In the genomic region with DNA sequence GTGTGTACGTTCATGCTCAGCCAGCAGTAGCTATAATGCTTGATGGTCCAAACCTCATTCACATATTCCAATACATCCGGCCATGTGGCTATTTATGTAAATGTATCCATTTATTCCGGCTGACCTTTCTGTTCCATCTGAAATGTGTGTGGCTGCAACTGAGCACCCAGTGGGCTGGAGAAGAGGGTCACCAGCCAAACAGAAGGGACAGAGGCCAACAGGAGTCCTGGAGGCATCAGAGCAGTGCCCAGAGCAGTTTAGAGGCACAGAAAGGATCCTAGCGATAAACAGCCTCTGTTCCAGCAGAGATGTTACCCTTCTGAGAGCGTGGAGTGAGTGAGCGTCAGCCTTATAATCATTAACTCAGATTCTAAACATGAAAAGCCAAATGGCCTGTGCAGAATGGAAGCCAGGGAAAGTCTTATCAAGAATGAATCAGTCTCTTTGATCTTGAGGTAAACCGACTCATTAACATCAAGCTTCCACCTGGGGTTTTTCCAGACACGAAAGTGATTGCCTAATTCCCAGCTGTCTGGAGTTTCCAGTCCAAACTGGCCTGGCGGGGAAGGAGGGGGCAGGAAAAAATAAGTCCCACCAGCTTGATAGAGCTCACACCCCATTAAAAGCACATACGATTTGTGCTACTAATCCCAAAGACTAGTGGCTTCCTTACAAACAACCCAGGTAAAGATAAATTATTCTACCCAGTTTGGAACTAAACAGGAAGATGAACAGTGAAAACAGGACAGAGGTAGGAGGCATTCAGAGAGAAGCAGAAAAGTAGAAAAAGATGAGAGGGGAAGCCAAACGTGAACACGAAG, we compare ENCODE assay signal across 1 cellular context.
TF ChIP-seq lines count a peak whose summit lies in the region.

No MANE protein-coding gene starts in this region.

TF ChIP-seq in GM23338, 12 proteins besides CTCF, POLR2A, EP300 and RAD21 (continued from another document):
- TF ChIP-seq, protein P1, sequence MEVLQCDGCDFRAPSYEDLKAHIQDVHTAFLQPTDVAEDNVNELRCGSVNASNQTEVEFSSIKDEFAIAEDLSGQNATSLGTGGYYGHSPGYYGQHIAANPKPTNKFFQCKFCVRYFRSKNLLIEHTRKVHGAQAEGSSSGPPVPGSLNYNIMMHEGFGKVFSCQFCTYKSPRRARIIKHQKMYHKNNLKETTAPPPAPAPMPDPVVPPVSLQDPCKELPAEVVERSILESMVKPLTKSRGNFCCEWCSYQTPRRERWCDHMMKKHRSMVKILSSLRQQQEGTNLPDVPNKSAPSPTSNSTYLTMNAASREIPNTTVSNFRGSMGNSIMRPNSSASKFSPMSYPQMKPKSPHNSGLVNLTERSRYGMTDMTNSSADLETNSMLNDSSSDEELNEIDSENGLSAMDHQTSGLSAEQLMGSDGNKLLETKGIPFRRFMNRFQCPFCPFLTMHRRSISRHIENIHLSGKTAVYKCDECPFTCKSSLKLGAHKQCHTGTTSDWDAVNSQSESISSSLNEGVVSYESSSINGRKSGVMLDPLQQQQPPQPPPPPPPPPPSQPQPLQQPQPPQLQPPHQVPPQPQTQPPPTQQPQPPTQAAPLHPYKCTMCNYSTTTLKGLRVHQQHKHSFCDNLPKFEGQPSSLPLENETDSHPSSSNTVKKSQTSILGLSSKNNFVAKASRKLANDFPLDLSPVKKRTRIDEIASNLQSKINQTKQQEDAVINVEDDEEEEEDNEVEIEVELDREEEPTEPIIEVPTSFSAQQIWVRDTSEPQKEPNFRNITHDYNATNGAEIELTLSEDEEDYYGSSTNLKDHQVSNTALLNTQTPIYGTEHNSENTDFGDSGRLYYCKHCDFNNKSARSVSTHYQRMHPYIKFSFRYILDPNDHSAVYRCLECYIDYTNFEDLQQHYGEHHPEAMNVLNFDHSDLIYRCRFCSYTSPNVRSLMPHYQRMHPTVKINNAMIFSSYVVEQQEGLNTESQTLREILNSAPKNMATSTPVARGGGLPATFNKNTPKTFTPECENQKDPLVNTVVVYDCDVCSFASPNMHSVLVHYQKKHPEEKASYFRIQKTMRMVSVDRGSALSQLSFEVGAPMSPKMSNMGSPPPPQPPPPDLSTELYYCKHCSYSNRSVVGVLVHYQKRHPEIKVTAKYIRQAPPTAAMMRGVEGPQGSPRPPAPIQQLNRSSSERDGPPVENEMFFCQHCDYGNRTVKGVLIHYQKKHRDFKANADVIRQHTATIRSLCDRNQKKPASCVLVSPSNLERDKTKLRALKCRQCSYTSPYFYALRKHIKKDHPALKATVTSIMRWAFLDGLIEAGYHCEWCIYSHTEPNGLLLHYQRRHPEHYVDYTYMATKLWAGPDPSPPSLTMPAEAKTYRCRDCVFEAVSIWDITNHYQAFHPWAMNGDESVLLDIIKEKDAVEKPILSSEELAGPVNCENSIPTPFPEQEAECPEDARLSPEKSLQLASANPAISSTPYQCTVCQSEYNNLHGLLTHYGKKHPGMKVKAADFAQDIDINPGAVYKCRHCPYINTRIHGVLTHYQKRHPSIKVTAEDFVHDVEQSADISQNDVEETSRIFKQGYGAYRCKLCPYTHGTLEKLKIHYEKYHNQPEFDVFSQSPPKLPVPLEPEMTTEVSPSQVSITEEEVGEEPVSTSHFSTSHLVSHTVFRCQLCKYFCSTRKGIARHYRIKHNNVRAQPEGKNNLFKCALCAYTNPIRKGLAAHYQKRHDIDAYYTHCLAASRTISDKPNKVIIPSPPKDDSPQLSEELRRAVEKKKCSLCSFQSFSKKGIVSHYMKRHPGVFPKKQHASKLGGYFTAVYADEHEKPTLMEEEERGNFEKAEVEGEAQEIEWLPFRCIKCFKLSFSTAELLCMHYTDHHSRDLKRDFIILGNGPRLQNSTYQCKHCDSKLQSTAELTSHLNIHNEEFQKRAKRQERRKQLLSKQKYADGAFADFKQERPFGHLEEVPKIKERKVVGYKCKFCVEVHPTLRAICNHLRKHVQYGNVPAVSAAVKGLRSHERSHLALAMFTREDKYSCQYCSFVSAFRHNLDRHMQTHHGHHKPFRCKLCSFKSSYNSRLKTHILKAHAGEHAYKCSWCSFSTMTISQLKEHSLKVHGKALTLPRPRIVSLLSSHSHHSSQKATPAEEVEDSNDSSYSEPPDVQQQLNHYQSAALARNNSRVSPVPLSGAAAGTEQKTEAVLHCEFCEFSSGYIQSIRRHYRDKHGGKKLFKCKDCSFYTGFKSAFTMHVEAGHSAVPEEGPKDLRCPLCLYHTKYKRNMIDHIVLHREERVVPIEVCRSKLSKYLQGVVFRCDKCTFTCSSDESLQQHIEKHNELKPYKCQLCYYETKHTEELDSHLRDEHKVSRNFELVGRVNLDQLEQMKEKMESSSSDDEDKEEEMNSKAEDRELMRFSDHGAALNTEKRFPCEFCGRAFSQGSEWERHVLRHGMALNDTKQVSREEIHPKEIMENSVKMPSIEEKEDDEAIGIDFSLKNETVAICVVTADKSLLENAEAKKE (CRISPR knock-in tag; IDR thresholded peaks at IDR 0.05), result no peak
- no peak for TF ChIP-seq EZH2 (IDR thresholded peaks at IDR 0.05; ENCODE audit: low read depth, unreplicated experiment)
